In the genomic region with DNA sequence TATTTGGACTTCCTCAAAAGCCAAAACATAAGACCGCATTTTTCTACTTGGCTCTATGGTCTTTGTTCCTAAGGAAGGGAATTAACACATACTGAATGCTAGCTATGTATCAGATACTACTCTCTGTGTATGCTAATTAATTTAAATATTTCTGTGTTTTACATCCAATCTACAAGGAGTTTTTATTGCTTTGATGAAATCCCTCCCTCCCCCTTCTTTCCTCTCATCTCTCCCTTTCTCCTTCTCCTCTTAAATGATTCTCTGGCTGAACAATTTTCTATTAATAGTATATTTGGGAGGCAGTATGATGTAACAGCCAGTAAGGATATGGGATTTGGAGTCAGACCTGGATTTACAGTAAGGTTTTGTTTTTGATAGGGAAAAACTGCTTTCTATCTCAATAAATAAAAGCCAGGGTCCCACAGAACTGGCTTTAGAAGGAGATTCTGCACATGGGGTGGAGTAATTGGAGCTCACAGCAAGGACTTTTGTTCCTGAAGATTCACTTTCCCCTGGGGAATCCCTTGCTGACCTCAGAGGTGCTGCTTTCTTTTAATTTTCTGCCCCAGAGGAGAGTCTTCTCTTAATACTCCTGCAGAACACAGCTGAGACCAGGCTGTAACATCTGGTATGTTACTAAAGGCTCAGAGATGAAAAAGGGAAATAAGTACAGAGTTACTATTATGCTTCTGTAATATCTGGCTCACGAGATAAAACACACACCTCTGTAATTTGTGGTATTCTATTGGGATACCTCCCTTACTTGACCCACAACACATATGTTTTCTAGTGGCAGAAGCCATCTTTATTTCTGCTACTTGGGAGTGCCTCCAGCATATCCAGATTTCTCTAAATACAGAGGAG, we compare ENCODE assay signal across 8 cellular contexts. TPM values are rescaled to one million over a fixed set of nuclear protein-coding genes. Genes with fewer than 3 reads are reported as not detected.
DNase-seq lines count a peak whose midpoint lies in the region; ATAC-seq and TF ChIP-seq lines count a peak whose summit lies in the region.

No MANE protein-coding gene starts in this region.

- TF ChIP-seq CTCF in AG04450 (IDR thresholded peaks at IDR 0.05; ENCODE audit: low read depth, low read length), result no peak
- TF ChIP-seq CTCF in right atrium auricular region (IDR thresholded peaks at IDR 0.05), result no peak

- CTCF ChIA-PET in AG04450 (lab: Charles Lee), result interaction anchor here (1.1 kb wide), 1 partner anchor 50 kb away, joined by 3 read pairs; no protein-coding TSS in a partner anchor
- CTCF ChIA-PET in T-cell (lab: Charles Lee), result interaction anchor here (0.5 to 1.6 kb wide), 6 partner anchors 8 to 275 kb away, joined by 3 to 10 read pairs (median 4); partner anchors contain the start of gene EPB41 (in 1 of the 2)

- no peak for DNase-seq in AG04450 (ENCODE audit: low read depth, low spot score)
- no peak for DNase-seq in T-cell
- no peak for DNase-seq in right atrium auricular region (ENCODE audit: low spot score)
- no peak for DNase-seq in activated CD8-positive, alpha-beta memory T cell treated with anti-CD3 and anti-CD28 coated beads for 24 hours
- no peak for DNase-seq in anterior cingulate cortex (lab: John Stamatoyannopoulos, UW)

- H3K4me3 ChIP-seq in AG04450 (ENCODE audit: low read depth, low read length) (no peak overlapping the region), right atrium auricular region (no peak overlapping the region), thymus (ENCODE audit: low read length) (peak overlapping the region; percentile 39)

- POLR2A ChIA-PET in AG04450 (lab: Yijun Ruan, JAX), result no interaction called here
- POLR2A ChIA-PET in T-cell (lab: Charles Lee), result interaction anchor here in 1 of 2 donors (0.5 to 1.8 kb wide), 3 partner anchors 10 to 285 kb away, joined by 3 to 7 read pairs (median 5); partner anchors contain the start of genes EPB41 and TAF12

- no peaks in the 10 kb centered on the region for H3K27me3 Mint-ChIP-seq in T-cell

- no peaks in the 10 kb centered on the region for H3K9me3 ChIP-seq in AG04450 (ENCODE audit: control insufficient read depth, insufficient read depth, low read length)
- H3K9me3 ChIP-seq in right atrium auricular region, result no peaks in the 10 kb centered on the region
- H3K9me3 ChIP-seq in thymus (ENCODE audit: control insufficient read depth), result no peaks in the 10 kb centered on the region

- ATAC-seq in GM21723 (IDR thresholded peaks at IDR 0.05; ENCODE audit: unreplicated experiment), result peak; percentile 10
- ATAC-seq in T-cell (replicated peaks in 1 of 4), result peak in 1 of 4 experiments; percentile 13
- ATAC-seq in HG02938 (IDR thresholded peaks at IDR 0.05; ENCODE audit: unreplicated experiment), result no peak

- H3K27me3 ChIP-seq in AG04450 (ENCODE audit: control insufficient read depth, insufficient read depth, low read length) (no peaks in the 10 kb centered on the region), right atrium auricular region (no peaks in the 10 kb centered on the region), thymus (ENCODE audit: control insufficient read depth, insufficient read depth) (no peaks in the 10 kb centered on the region)

- peak overlapping the region; percentile 59 to 70 (median 65) for H3K4me3 Mint-ChIP-seq in T-cell

- H3K4me1 ChIP-seq in right atrium auricular region (peaks cover 0 to 20% of the 10 kb centered on the region in 2 donors), thymus (ENCODE audit: control insufficient read depth, insufficient read depth, low read length) (peaks cover 31% of the 10 kb centered on the region)

- H3K36me3 Mint-ChIP-seq in T-cell, result peaks cover 4% of the 10 kb centered on the region

- no peaks in the 10 kb centered on the region for H3K9me3 Mint-ChIP-seq in T-cell

- no peaks in the 10 kb centered on the region for H3K36me3 ChIP-seq in right atrium auricular region
- H3K36me3 ChIP-seq in thymus (ENCODE audit: control insufficient read depth, insufficient read depth), result no peaks in the 10 kb centered on the region

- WGBS in thymus, result 8% methylated on average over 2 of the region's 2 CpGs

- H3K4me1 Mint-ChIP-seq in T-cell, result peaks cover 68 to 80% (median 74%) of the 10 kb centered on the region in 3 donors

- H3K27ac ChIP-seq in AG04450 (ENCODE audit: low read depth, low read length) (peak overlapping the region; percentile 43), right atrium auricular region (peak overlapping the region; percentile 35 to 51), thymus (ENCODE audit: low read depth) (peak overlapping the region; percentile 94)

- peak overlapping the region; percentile 89 to 90 for H3K27ac Mint-ChIP-seq in T-cell

RNA-seq across cellular contexts. Expression of gene EPB41, which starts 13.3 kb away (rescaled TPM):
- polyA plus RNA-seq in AG04450 (2011; rRNA removed), result 6.5 and 7.8 TPM in 2 replicates
- 11.2 TPM in 2 replicates for polyA minus RNA-seq in AG04450 (2011; rRNA and poly(A)+ RNA removed)
- 100 to 1,000 TPM; 199 to 257 (median 241) TPM for total RNA-seq in T-cell
- total RNA-seq in right atrium auricular region, result 10 to 100 TPM; 19.1 to 25.4 TPM
- 18.6 TPM for polyA plus RNA-seq in thymus

Comparison
In these comparisons a context has a peak if more than half of its experiments do, and no peak if none do; other contexts are left out.
1. H3K27ac ChIP-seq: peak in every context shown above with its lines; median percentile 94 in thymus; 43 in AG04450; 43 in right atrium auricular region.
2. RNA of gene EPB41, which starts 13.3 kb away (total RNA-seq): 199 to 257 TPM in T-cell; 19.1 to 25.4 TPM in right atrium auricular region; every median in the first group is over 4 times any median in the second.